In the genomic region with DNA sequence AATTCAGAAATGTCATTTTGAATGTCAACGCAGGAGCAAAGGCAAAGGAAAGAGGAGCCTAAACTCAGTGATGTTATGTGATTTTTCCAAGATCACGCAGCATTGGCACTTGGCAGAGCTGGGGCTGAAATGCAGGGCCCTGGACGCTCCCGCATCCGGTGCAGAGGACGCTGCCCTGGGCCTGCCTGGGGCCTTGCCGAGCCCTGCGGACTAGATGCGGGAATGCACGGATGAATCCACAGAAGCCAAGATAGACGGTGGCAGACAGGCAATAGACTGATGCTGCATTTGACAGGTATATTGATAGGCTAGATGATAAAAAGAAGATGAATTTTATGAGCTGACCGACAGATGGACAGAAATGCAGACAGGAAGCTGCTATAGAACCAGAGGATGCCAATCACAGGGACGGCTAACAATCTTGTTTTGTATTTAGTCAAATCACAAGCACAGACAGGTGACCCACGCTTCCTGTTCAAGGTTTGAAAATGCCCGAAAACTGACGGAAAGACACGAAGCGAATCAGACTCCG, we compare ENCODE assay signal across 9 cellular contexts. TPM values are rescaled to one million over a fixed set of nuclear protein-coding genes. Genes with fewer than 3 reads are reported as not detected.
DNase-seq lines count a peak whose midpoint lies in the region; ATAC-seq and FAIRE-seq lines count a peak whose summit lies in the region.
"Had no signal": no experiment of that assay in that cellular context is flagged by ENCODE, and none has a peak within 500 bp of the region (broad histone marks: within the 10 kb centered on the region; RNA-seq: fewer than 3 reads in every experiment).

No MANE protein-coding gene starts in this region.

- no peaks in the 10 kb centered on the region for H3K9me3 Mint-ChIP-seq in activated CD8-positive, alpha-beta memory T cell treated with anti-CD3 and anti-CD28 coated beads, Interleukin-2, amount 10 ng/mL, durations not matched to agents 7 days and 5 days (ENCODE audit: low read depth)
- no peaks in the 10 kb centered on the region for H3K9me3 Mint-ChIP-seq in activated naive CD8-positive, alpha-beta T cell treated with anti-CD3 and anti-CD28 coated beads, Interleukin-2, amount 50 U/mL, for 24 hours

- peak overlapping the region; percentile 87 for H3K27ac Mint-ChIP-seq in activated CD8-positive, alpha-beta memory T cell treated with anti-CD3 and anti-CD28 coated beads, Interleukin-2, amount 10 ng/mL, durations not matched to agents 7 days and 5 days
- H3K27ac Mint-ChIP-seq in activated naive CD8-positive, alpha-beta T cell treated with anti-CD3 and anti-CD28 coated beads, Interleukin-2, amount 50 U/mL, for 24 hours, result peak overlapping the region; percentile 76

- peak overlapping the region; percentile 2 for H3K4me3 ChIP-seq in thymus (ENCODE audit: low read length)

- H3K36me3 ChIP-seq in thymus (ENCODE audit: control insufficient read depth, insufficient read depth), result peaks cover 4% of the 10 kb centered on the region
- H3K36me3 ChIP-seq: cardiac muscle cell had no signal

- H3K4me1 Mint-ChIP-seq in activated CD8-positive, alpha-beta memory T cell treated with anti-CD3 and anti-CD28 coated beads, Interleukin-2, amount 10 ng/mL, durations not matched to agents 7 days and 5 days, result peaks cover 50% of the 10 kb centered on the region
- H3K4me1 Mint-ChIP-seq in activated naive CD8-positive, alpha-beta T cell treated with anti-CD3 and anti-CD28 coated beads, Interleukin-2, amount 50 U/mL, for 24 hours, result peaks cover 46% of the 10 kb centered on the region

- DNase-seq in activated CD8-positive, alpha-beta memory T cell treated with anti-CD3 and anti-CD28 coated beads, Interleukin-2, amount 10 ng/mL, durations not matched to agents 7 days and 5 days, result no peak
- no peak for DNase-seq in activated CD8-positive, alpha-beta memory T cell treated with anti-CD3 and anti-CD28 coated beads, Interleukin-2, amount 50 U/mL, for 4 hours
- no peak for DNase-seq in activated naive CD8-positive, alpha-beta T cell treated with anti-CD3 and anti-CD28 coated beads, Interleukin-2, amount 50 U/mL, for 24 hours
- DNase-seq in left kidney (ENCODE audit: low read depth, low spot score) (peak; percentile 12), RCC 7860 (ENCODE audit: low spot score) (no peak), GOT3 (lab: John Stamatoyannopoulos, UW) (no peak)

- CTCF ChIA-PET in activated CD8-positive, alpha-beta memory T cell treated with anti-CD3 and anti-CD28 coated beads, Interleukin-2, amount 10 ng/mL, durations not matched to agents 7 days and 5 days (lab: Charles Lee), result interaction anchor here (0.6 to 8.1 kb wide), 46 partner anchors 12 to 1279 kb away, joined by 3 to 136 read pairs (median 8); partner anchors contain the start of genes FERMT3, RCOR2, SPINDOC and ZFTA

- peaks cover 23% of the 10 kb centered on the region for H3K36me3 Mint-ChIP-seq in activated CD8-positive, alpha-beta memory T cell treated with anti-CD3 and anti-CD28 coated beads, Interleukin-2, amount 10 ng/mL, durations not matched to agents 7 days and 5 days
- peaks cover 5% of the 10 kb centered on the region for H3K36me3 Mint-ChIP-seq in activated naive CD8-positive, alpha-beta T cell treated with anti-CD3 and anti-CD28 coated beads, Interleukin-2, amount 50 U/mL, for 24 hours (ENCODE audit: low read depth)

- no peak for FAIRE-seq in RCC 7860 (lab: Jason Lieb, UNC)

- no peak for ATAC-seq in activated CD8-positive, alpha-beta memory T cell treated with anti-CD3 and anti-CD28 coated beads, Interleukin-2, amount 10 ng/mL, durations not matched to agents 7 days and 5 days
- ATAC-seq in activated naive CD8-positive, alpha-beta T cell treated with anti-CD3 and anti-CD28 coated beads, Interleukin-2, amount 50 U/mL, for 24 hours, result no peak
- ATAC-seq in HG03039 (IDR thresholded peaks at IDR 0.05; ENCODE audit: unreplicated experiment), result no peak

- peaks cover 27% of the 10 kb centered on the region for H3K4me1 ChIP-seq in thymus (ENCODE audit: control insufficient read depth, insufficient read depth, low read length)

- H3K27me3 ChIP-seq in thymus (ENCODE audit: control insufficient read depth, insufficient read depth), result no peaks in the 10 kb centered on the region
- H3K27me3 ChIP-seq: cardiac muscle cell had no signal

- H3K27me3 Mint-ChIP-seq in activated CD8-positive, alpha-beta memory T cell treated with anti-CD3 and anti-CD28 coated beads, Interleukin-2, amount 10 ng/mL, durations not matched to agents 7 days and 5 days, result no peaks in the 10 kb centered on the region
- no peaks in the 10 kb centered on the region for H3K27me3 Mint-ChIP-seq in activated naive CD8-positive, alpha-beta T cell treated with anti-CD3 and anti-CD28 coated beads, Interleukin-2, amount 50 U/mL, for 24 hours

- peak overlapping the region; percentile 90 for H3K27ac ChIP-seq in thymus (ENCODE audit: low read depth)

- H3K9me3 ChIP-seq in thymus (ENCODE audit: control insufficient read depth), result no peaks in the 10 kb centered on the region

- H3K4me3 Mint-ChIP-seq in activated CD8-positive, alpha-beta memory T cell treated with anti-CD3 and anti-CD28 coated beads, Interleukin-2, amount 10 ng/mL, durations not matched to agents 7 days and 5 days, result peak overlapping the region; percentile 85
- H3K4me3 Mint-ChIP-seq in activated naive CD8-positive, alpha-beta T cell treated with anti-CD3 and anti-CD28 coated beads, Interleukin-2, amount 50 U/mL, for 24 hours, result peak overlapping the region; percentile 77

- 41% methylated on average over 19 of the region's 19 CpGs for WGBS in thymus

RNA-seq across cellular contexts. Expression of gene MARK2, which starts 0.7 kb away (rescaled TPM):
- total RNA-seq in activated CD8-positive, alpha-beta memory T cell treated with anti-CD3 and anti-CD28 coated beads, Interleukin-2, amount 10 ng/mL, durations not matched to agents 7 days and 5 days, result 10 to 100 TPM; 57.2 to 57.9 TPM
- 17.5 TPM for polyA plus RNA-seq in thymus

RNA-seq across cellular contexts. Expression of gene SPINDOC, which starts 25.0 kb away (rescaled TPM):
- total RNA-seq in activated CD8-positive, alpha-beta memory T cell treated with anti-CD3 and anti-CD28 coated beads, Interleukin-2, amount 10 ng/mL, durations not matched to agents 7 days and 5 days, result 10 to 100 TPM; 53.4 to 55.8 TPM
- polyA plus RNA-seq in thymus, result 11.7 TPM
